8 cellular contexts compared by ENCODE assay signal in genomic region chr7:93117327-93117726, GRCh38. TPM values are rescaled to one million over a fixed set of nuclear protein-coding genes. Genes with fewer than 3 reads are reported as not detected.
A peak's percentile ranks its signal among the peaks of the same experiment; 100 is the strongest.
DNase-seq lines count a peak whose midpoint lies in the region; ATAC-seq, FAIRE-seq and TF ChIP-seq lines count a peak whose summit lies in the region.

No MANE protein-coding gene starts in this region.

- H3K27ac ChIP-seq in effector memory CD4-positive, alpha-beta T cell (ENCODE audit: insufficient read depth, low read length, poor library complexity, severe bottlenecking), result peak overlapping the region; percentile 76
- peak overlapping the region in 3 of 4 donors; percentile 64 to 75 (median 74) for H3K27ac ChIP-seq in sigmoid colon

- no peaks in the 10 kb centered on the region for H3K36me3 Mint-ChIP-seq in nephron progenitor cell (ENCODE audit: low read depth)

- no peak for TF ChIP-seq EP300 in sigmoid colon (IDR thresholded peaks at IDR 0.05)

- H3K9me3 ChIP-seq in effector memory CD4-positive, alpha-beta T cell (ENCODE audit: control insufficient read depth, low read length), result no peaks in the 10 kb centered on the region
- peaks cover 0 to 3% (median 0%) of the 10 kb centered on the region in 4 donors for H3K9me3 ChIP-seq in sigmoid colon

- ATAC-seq in HG03175 (IDR thresholded peaks at IDR 0.05; ENCODE audit: unreplicated experiment), result no peak
- no peak for ATAC-seq in HG03139 (IDR thresholded peaks at IDR 0.05; ENCODE audit: unreplicated experiment)

- H3K27me3 Mint-ChIP-seq in nephron progenitor cell (ENCODE audit: low read depth, poor library complexity), result peaks cover 17% of the 10 kb centered on the region

- peaks cover 7% of the 10 kb centered on the region for H3K4me1 Mint-ChIP-seq in nephron progenitor cell

- peak; percentile 24 for FAIRE-seq in GM12892 (lab: Jason Lieb, UNC)

- H3K27me3 ChIP-seq in effector memory CD4-positive, alpha-beta T cell (replicated peaks; ENCODE audit: control insufficient read depth, insufficient read depth, low read length, poor library complexity, severe bottlenecking), result no peaks in the 10 kb centered on the region
- H3K27me3 ChIP-seq in sigmoid colon, result no peaks in the 10 kb centered on the region

- intact Hi-C loops in sigmoid colon (cut with DNase I), result no loop called here

- peaks cover 14% of the 10 kb centered on the region for H3K4me1 ChIP-seq in effector memory CD4-positive, alpha-beta T cell (ENCODE audit: control insufficient read depth, insufficient read depth, low read length, poor library complexity, severe bottlenecking)
- H3K4me1 ChIP-seq in sigmoid colon, result peaks cover 0 to 29% (median 4%) of the 10 kb centered on the region in 4 donors

- no peak for DNase-seq in GM12892 (ENCODE audit: insufficient read length)
- peak; percentile 26 for DNase-seq in NCI-H146 (lab: John Stamatoyannopoulos, UW)
- no peak for DNase-seq in effector memory CD4-positive, alpha-beta T cell
- no peak for DNase-seq in sigmoid colon
- DNase-seq in SKM-1 (lab: John Stamatoyannopoulos, UW; ENCODE audit: unreplicated experiment), result no peak
- no peak for DNase-seq in nephron progenitor cell

- peaks cover 15% of the 10 kb centered on the region for H3K9me3 Mint-ChIP-seq in nephron progenitor cell

- 68 to 72% methylated on average over 1 of the region's 1 CpG for WGBS in sigmoid colon, 2 donors

- peak overlapping the region; percentile 26 for H3K4me3 ChIP-seq in effector memory CD4-positive, alpha-beta T cell (ENCODE audit: insufficient read depth, low read depth, low read length, poor library complexity, severe bottlenecking)
- peak overlapping the region; percentile 36 to 54 (median 44) for H3K4me3 ChIP-seq in sigmoid colon

- TF ChIP-seq POLR2A in GM12892 (IDR thresholded peaks at IDR 0.05; ENCODE audit: low read depth, low read length) (no peak), sigmoid colon (IDR thresholded peaks at IDR 0.05) (no peak)

- no peak for TF ChIP-seq CTCF in sigmoid colon (IDR thresholded peaks at IDR 0.05)
- no peak for TF ChIP-seq CTCF in nephron progenitor cell (IDR thresholded peaks at IDR 0.05)

- no peaks in the 10 kb centered on the region for H3K36me3 ChIP-seq in effector memory CD4-positive, alpha-beta T cell (ENCODE audit: control insufficient read depth, insufficient read depth, low read length)
- H3K36me3 ChIP-seq in sigmoid colon, result no peaks in the 10 kb centered on the region

- H3K27ac Mint-ChIP-seq in nephron progenitor cell, result no peak overlapping the region

- H3K4me3 Mint-ChIP-seq in nephron progenitor cell, result no peak overlapping the region

RNA-seq across cellular contexts. Expression of gene SAMD9, which starts 0.5 kb away (rescaled TPM):
- 8.4 TPM for polyA plus RNA-seq in GM12892 (2012; ENCODE audit: missing spikeins)
- total RNA-seq in sigmoid colon, result 1 to 10 TPM; 5.4 to 7.8 (median 6.6) TPM
- 10 to 100 TPM in 1 of 3 donors, 1 to 10 TPM in 2; 5.4 to 14.3 (median 9.7) TPM for polyA plus RNA-seq in sigmoid colon

RNA-seq across cellular contexts. Expression of gene SAMD9L, which starts 30.9 kb away (rescaled TPM):
- 18.4 TPM for polyA plus RNA-seq in GM12892 (2012; ENCODE audit: missing spikeins)
- 10 to 100 TPM in 1 of 4 donors, 1 to 10 TPM in 3; 5.3 to 13.6 (median 6.7) TPM for total RNA-seq in sigmoid colon
- polyA plus RNA-seq in sigmoid colon, result 10 to 100 TPM in 1 of 3 donors, 1 to 10 TPM in 2; 2.4 to 19.0 (median 5.8) TPM
